In the genomic region with DNA sequence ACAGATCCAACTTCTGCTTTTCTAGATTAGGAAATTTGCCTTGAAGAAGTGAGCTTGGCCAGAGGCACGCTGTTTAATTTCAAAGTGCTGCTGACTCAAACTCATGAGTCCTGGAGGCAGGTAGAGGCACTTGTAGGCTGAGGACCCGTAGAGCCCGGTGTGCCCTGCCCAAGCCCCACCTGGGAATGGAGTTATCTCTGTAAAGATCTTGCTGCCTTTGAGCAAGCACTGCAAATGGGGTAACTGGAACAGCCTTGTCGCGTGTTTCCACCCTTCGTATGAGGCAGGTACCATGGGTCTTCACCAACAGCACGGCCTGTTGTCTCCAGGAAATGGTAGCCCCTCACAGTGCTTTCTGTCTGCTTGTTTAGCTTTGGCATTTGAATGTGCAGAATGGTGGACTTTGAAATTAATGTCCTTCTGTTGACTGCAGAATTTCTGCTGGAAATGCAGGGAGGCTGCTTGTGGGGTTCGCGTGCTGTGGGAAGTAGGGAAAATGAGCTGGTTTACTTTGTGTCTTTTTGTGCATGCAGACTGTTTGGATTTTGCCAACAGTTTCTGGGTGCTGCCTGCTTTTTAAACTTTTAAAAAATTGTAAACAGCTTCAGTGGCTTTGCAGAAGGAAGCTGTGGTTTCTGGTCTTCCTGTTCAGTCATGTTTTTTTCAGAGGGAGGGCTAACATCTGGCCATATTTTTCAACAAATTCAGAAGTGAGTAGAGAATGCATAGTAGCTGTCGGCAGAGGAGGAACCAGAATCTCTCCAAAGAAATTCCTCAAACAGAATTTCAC, we compare ENCODE assay signal across 1 cellular context.
A peak's percentile ranks its signal among the peaks of the same experiment; 100 is the strongest.
TF ChIP-seq lines count a peak whose summit lies in the region.

No MANE protein-coding gene starts in this region.

TF ChIP-seq in HepG2, 621 proteins besides CTCF, POLR2A, EP300 and RAD21 (continued from another document):
- TF ChIP-seq, protein P1, sequence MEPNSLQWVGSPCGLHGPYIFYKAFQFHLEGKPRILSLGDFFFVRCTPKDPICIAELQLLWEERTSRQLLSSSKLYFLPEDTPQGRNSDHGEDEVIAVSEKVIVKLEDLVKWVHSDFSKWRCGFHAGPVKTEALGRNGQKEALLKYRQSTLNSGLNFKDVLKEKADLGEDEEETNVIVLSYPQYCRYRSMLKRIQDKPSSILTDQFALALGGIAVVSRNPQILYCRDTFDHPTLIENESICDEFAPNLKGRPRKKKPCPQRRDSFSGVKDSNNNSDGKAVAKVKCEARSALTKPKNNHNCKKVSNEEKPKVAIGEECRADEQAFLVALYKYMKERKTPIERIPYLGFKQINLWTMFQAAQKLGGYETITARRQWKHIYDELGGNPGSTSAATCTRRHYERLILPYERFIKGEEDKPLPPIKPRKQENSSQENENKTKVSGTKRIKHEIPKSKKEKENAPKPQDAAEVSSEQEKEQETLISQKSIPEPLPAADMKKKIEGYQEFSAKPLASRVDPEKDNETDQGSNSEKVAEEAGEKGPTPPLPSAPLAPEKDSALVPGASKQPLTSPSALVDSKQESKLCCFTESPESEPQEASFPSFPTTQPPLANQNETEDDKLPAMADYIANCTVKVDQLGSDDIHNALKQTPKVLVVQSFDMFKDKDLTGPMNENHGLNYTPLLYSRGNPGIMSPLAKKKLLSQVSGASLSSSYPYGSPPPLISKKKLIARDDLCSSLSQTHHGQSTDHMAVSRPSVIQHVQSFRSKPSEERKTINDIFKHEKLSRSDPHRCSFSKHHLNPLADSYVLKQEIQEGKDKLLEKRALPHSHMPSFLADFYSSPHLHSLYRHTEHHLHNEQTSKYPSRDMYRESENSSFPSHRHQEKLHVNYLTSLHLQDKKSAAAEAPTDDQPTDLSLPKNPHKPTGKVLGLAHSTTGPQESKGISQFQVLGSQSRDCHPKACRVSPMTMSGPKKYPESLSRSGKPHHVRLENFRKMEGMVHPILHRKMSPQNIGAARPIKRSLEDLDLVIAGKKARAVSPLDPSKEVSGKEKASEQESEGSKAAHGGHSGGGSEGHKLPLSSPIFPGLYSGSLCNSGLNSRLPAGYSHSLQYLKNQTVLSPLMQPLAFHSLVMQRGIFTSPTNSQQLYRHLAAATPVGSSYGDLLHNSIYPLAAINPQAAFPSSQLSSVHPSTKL (CRISPR knock-in tag; IDR thresholded peaks at IDR 0.05): 0 out of 2 replicates have a peak, but pooled peaks have one; percentile 11
- TF ChIP-seq ZNF546 (CRISPR knock-in tag; conservative IDR thresholded peaks at IDR 0.05) (no peak), ZBTB7B (CRISPR knock-in tag; IDR thresholded peaks at IDR 0.05) (0 out of 2 replicates have a peak, but pooled peaks have one; percentile 45), ZMYM4 (CRISPR knock-in tag; IDR thresholded peaks at IDR 0.05) (0 out of 2 replicates have a peak, but pooled peaks have one; percentile 23), KDM3A (CRISPR knock-in tag; IDR thresholded peaks at IDR 0.05; ENCODE audit: low read depth) (0 out of 2 replicates have a peak, but pooled peaks have one; percentile 14), ZNF251 (CRISPR knock-in tag; IDR thresholded peaks at IDR 0.05) (no peak), ELF3 (CRISPR knock-in tag; IDR thresholded peaks at IDR 0.05) (peak; percentile 54), ETV5 (CRISPR knock-in tag; IDR thresholded peaks at IDR 0.05; ENCODE audit: borderline replicate concordance) (0 out of 2 replicates have a peak, but pooled peaks have one; percentile 16), CBX1 (IDR thresholded peaks at IDR 0.05; ENCODE audit: low read depth) (no peak), RXRB (CRISPR knock-in tag; IDR thresholded peaks at IDR 0.05; ENCODE audit: borderline replicate concordance) (peak; percentile 36; the same call in 1 of the 2 replicates), SALL1 (CRISPR knock-in tag; IDR thresholded peaks at IDR 0.05) (peak; percentile 64; the same call in 1 of the 2 replicates), FOXO1 (CRISPR knock-in tag; IDR thresholded peaks at IDR 0.05) (0 out of 2 replicates have a peak, but pooled peaks have one; percentile 46), HNF4A (CRISPR knock-in tag; IDR thresholded peaks at IDR 0.05) (peak; percentile 73), BHLHE40 (IDR thresholded peaks at IDR 0.05; ENCODE audit: low read length) (no peak)
